Comparison of ENCODE assay signal across 8 cellular contexts in genomic region chr12:16347391-16348298, GRCh38.
DNase-seq lines count a peak whose midpoint lies in the region; ATAC-seq and TF ChIP-seq lines count a peak whose summit lies in the region.

MGST1 (plus strand) TSS chr12:16347645; CDS start chr12:16354253, 6,608 bp downstream.

- no peaks in the 10 kb centered on the region for H3K27me3 ChIP-seq in muscle layer of duodenum (ENCODE audit: low read depth, low read length)

- no peak for TF ChIP-seq CTCF in RWPE1 (conservative IDR thresholded peaks at IDR 0.05; ENCODE audit: low read depth)
- no peak for TF ChIP-seq CTCF in fibroblast of mammary gland (conservative IDR thresholded peaks at IDR 0.05; ENCODE audit: control insufficient read depth, insufficient read depth, low read depth, low read length)

- no peaks in the 10 kb centered on the region for H3K9me3 ChIP-seq in muscle layer of duodenum (ENCODE audit: control insufficient read depth in 1 of 2, low read length in 2 of 2)

- CTCF ChIA-PET in RWPE1 (lab: Yijun Ruan, JAX): no interaction called here

- DNase-seq in SIG-M5 treated with dmso at 0.1 percent for 504 hours (lab: John Stamatoyannopoulos, UW; ENCODE audit: unreplicated experiment) (peak; percentile 77), SIG-M5 (lab: John Stamatoyannopoulos, UW) (no peak), HS-27A (ENCODE audit: low read depth) (peak; percentile 40), RWPE1 (ENCODE audit: low spot score) (peak; percentile 34), fibroblast of mammary gland (ENCODE audit: low read depth) (peak; percentile 75), activated gamma-delta T cell treated with Interleukin-2 at 50 U/mL for 16 hours (no peak)
- no peak for DNase-seq in stimulated activated naive CD8-positive, alpha-beta T cell treated with anti-CD3 and anti-CD28 coated beads, Interleukin-15, Interleukin-2, amounts not matched to agents 100 U/mL and 50 U/mL, for 24 hours

- H3K36me3 ChIP-seq in muscle layer of duodenum (ENCODE audit: control insufficient read depth in 1 of 2, insufficient read depth in 2 of 2, low read length in 2 of 2): peaks cover 0 to 6% of the 10 kb centered on the region in 2 donors

- no peak for ATAC-seq in stimulated activated naive CD8-positive, alpha-beta T cell treated with anti-CD3 and anti-CD28 coated beads, Interleukin-15, Interleukin-2, amounts not matched to agents 100 U/mL and 50 U/mL, for 24 hours

- H3K4me3 ChIP-seq in fibroblast of mammary gland (ENCODE audit: control insufficient read depth, low read depth, low read length): peak within 1 kb of the TSS; percentile 85
- peak within 1 kb of the TSS; percentile 58 to 84 for H3K4me3 ChIP-seq in muscle layer of duodenum (ENCODE audit: low read depth in 1 of 2, low read length in 2 of 2)

- peaks cover 0 to 3% of the 10 kb centered on the region in 2 donors for H3K4me1 ChIP-seq in muscle layer of duodenum (ENCODE audit: control insufficient read depth in 1 of 2, insufficient read depth in 2 of 2, low read length in 2 of 2)

- POLR2A ChIA-PET in RWPE1 (lab: Yijun Ruan, JAX; ENCODE audit: low non-redundant PET): no interaction called here

- H3K27ac ChIP-seq in RWPE1 (peak within 1 kb of the TSS; percentile 91), muscle layer of duodenum (ENCODE audit: low read length) (peak within 1 kb of the TSS; percentile 85)

Comparison
In these comparisons a context has a peak if more than half of its experiments do, and no peak if none do; other contexts are left out.
1. DNase-seq: peak in SIG-M5 treated with dmso at 0.1 percent for 504 hours (single experiment), HS-27A (single experiment), RWPE1 (single experiment) and fibroblast of mammary gland (single experiment); none in SIG-M5 (single experiment), stimulated activated naive CD8-positive, alpha-beta T cell treated with anti-CD3 and anti-CD28 coated beads, Interleukin-15, Interleukin-2, amounts not matched to agents 100 U/mL and 50 U/mL, for 24 hours (single experiment) and activated gamma-delta T cell treated with Interleukin-2 at 50 U/mL for 16 hours (single experiment).